In the genomic region with DNA sequence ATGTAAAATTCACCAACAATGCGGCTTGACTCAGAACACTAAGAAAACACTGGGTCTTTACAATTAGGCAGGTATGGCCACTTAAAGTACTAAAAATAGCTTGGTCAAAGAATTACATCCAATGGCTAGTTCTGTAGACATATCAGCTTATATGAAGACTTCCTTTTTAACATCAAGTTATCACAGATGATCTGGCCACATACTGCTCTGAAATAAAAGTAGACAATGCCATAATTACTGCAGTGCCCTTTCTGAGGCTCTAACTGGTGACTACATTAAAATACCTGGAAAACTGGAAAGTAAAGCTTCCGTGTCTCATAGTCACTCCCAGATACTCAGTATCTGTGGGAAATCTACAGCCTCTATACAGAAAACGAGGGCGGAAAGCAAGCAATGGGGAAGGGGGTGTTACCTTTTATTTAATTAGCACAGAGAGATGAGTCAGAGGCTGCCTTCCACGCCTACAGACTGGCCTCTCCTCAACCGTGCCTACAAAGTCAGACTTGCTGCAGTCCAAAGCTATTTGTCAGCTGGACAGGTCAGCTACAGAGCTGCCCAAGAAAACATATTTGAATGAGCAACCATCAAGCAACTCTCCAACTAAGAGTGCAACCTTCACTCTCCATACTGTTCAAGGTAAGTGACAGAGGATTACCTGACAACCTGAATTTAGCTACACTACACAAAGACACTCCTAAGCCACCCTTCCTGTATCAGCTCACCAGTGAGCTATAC, we compare ENCODE assay signal across 8 cellular contexts. TPM values are rescaled to one million over a fixed set of nuclear protein-coding genes. Genes with fewer than 3 reads are reported as not detected.
DNase-seq lines count a peak whose midpoint lies in the region; ATAC-seq and TF ChIP-seq lines count a peak whose summit lies in the region.

No MANE protein-coding gene starts in this region.

- intact Hi-C loops in activated B cell treated with CpG ODN at 0.5 μM for 24 hours (cut with micrococcal nuclease) (loop anchor here (1.0 kb wide), 1 partner anchor 8 kb away; no protein-coding TSS in a partner anchor), vagina (cut with DNase I) (no loop called here)

- POLR2A ChIA-PET in HEK293 (lab: Yijun Ruan, JAX), result interaction anchor here (0.5 to 2.7 kb wide), 4 partner anchors 8 to 60 kb away, joined by 3 to 29 read pairs (median 4); a partner anchor contains a TSS
- POLR2A ChIA-PET in activated B cell treated with CpG ODN at 0.5 μM for 24 hours (lab: Charles Lee), result interaction anchor here (2.1 kb wide), 1 partner anchor 9 kb away, joined by 28 read pairs; a partner anchor contains a TSS

- no peak for TF ChIP-seq CTCF in HEK293 (tag by site-specific recombination; IDR thresholded peaks at IDR 0.05)
- TF ChIP-seq CTCF in activated B cell treated with CpG ODN at 0.5 μM for 24 hours (IDR thresholded peaks at IDR 0.05), result no peak
- TF ChIP-seq CTCF in vagina (IDR thresholded peaks at IDR 0.05), result no peak

- peak overlapping the region; percentile 32 for H3K27ac Mint-ChIP-seq in activated B cell treated with CpG ODN at 0.5 μM for 24 hours

- H3K9me3 ChIP-seq in HEK293 (ENCODE audit: control insufficient read depth, insufficient read depth, low read depth, low read length), result no peaks in the 10 kb centered on the region
- H3K9me3 ChIP-seq in MG63, result peaks cover 18% of the 10 kb centered on the region
- H3K9me3 ChIP-seq in vagina, result no peaks in the 10 kb centered on the region

- no peak for TF ChIP-seq POLR2A in vagina (IDR thresholded peaks at IDR 0.05)

- H3K4me3 ChIP-seq in HEK293 (ENCODE audit: low read depth, low read length), result peak overlapping the region; percentile 10; the same call in 1 of the 2 replicates
- H3K4me3 ChIP-seq in MG63, result no peak overlapping the region
- no peak overlapping the region for H3K4me3 ChIP-seq in vagina

- ATAC-seq in activated B cell treated with CpG ODN at 0.5 μM for 24 hours (ENCODE audit: low read depth), result peak; percentile 86

- no peaks in the 10 kb centered on the region for H3K27me3 Mint-ChIP-seq in activated B cell treated with CpG ODN at 0.5 μM for 24 hours

- H3K27me3 ChIP-seq in MG63, result no peaks in the 10 kb centered on the region
- H3K27me3 ChIP-seq in vagina, result no peaks in the 10 kb centered on the region

- no peaks in the 10 kb centered on the region for H3K36me3 ChIP-seq in HEK293 (ENCODE audit: control insufficient read depth in 2 of 2, insufficient read depth in 1 of 2, low read length in 2 of 2)
- peaks cover 6% of the 10 kb centered on the region for H3K36me3 ChIP-seq in MG63
- no peaks in the 10 kb centered on the region for H3K36me3 ChIP-seq in vagina

- peak overlapping the region; percentile 26 for H3K4me3 Mint-ChIP-seq in activated B cell treated with CpG ODN at 0.5 μM for 24 hours

- DNase-seq in GM04504 (ENCODE audit: low read depth) (peak; percentile 80), MG63 (peak; percentile 89), activated B cell treated with CpG ODN at 0.5 μM for 24 hours (no peak), mucosa of gallbladder (ENCODE audit: low spot score) (peak; percentile 61), vagina (ENCODE audit: extremely low spot score in 2 of 2) (no peak), NCI-H524 treated with DMSO at 0.1 percent for 48 hours (lab: John Stamatoyannopoulos, UW) (no peak)
- DNase-seq in effector CD4-positive, alpha-beta T cell, result peak; percentile 32

- H3K4me1 ChIP-seq in HEK293 (ENCODE audit: control insufficient read depth, insufficient read depth, low read length) (peaks cover 11% of the 10 kb centered on the region), vagina (peaks cover 65% of the 10 kb centered on the region)

- H3K27ac ChIP-seq in HEK293 (ENCODE audit: extremely low read depth, low read depth, low read length) (peak overlapping the region; percentile 4; the same call in 1 of the 2 replicates), vagina (peak overlapping the region; percentile 63)

- peaks cover 10% of the 10 kb centered on the region for H3K36me3 Mint-ChIP-seq in activated B cell treated with CpG ODN at 0.5 μM for 24 hours (ENCODE audit: low read depth)

- peaks cover 24% of the 10 kb centered on the region for H3K4me1 Mint-ChIP-seq in activated B cell treated with CpG ODN at 0.5 μM for 24 hours

- peaks cover 8% of the 10 kb centered on the region for H3K9me3 Mint-ChIP-seq in activated B cell treated with CpG ODN at 0.5 μM for 24 hours

- CTCF ChIA-PET in HEK293 (lab: Yijun Ruan, JAX), result interaction anchor here (0.7 kb wide), 1 partner anchor 105 kb away, joined by 3 read pairs; no protein-coding TSS in a partner anchor
- CTCF ChIA-PET in activated B cell treated with CpG ODN at 0.5 μM for 24 hours (lab: Charles Lee), result no interaction called here

TF ChIP-seq in HEK293, 187 proteins besides CTCF, POLR2A, EP300 and RAD21 (continues in another document):
- TF ChIP-seq SP2 (tag by site-specific recombination; IDR thresholded peaks at IDR 0.05), result peak; percentile 33; the same call in 1 of the 2 replicates
- no peak for TF ChIP-seq TRIM28 (IDR thresholded peaks at IDR 0.05; ENCODE audit: borderline replicate concordance, low read length)
- TF ChIP-seq SP7 (tag by site-specific recombination; IDR thresholded peaks at IDR 0.05), result peak; percentile 64
- TF ChIP-seq ZNF335 (tag by site-specific recombination; conservative IDR thresholded peaks at IDR 0.05), result peak; percentile 38
- TF ChIP-seq, protein P1, sequence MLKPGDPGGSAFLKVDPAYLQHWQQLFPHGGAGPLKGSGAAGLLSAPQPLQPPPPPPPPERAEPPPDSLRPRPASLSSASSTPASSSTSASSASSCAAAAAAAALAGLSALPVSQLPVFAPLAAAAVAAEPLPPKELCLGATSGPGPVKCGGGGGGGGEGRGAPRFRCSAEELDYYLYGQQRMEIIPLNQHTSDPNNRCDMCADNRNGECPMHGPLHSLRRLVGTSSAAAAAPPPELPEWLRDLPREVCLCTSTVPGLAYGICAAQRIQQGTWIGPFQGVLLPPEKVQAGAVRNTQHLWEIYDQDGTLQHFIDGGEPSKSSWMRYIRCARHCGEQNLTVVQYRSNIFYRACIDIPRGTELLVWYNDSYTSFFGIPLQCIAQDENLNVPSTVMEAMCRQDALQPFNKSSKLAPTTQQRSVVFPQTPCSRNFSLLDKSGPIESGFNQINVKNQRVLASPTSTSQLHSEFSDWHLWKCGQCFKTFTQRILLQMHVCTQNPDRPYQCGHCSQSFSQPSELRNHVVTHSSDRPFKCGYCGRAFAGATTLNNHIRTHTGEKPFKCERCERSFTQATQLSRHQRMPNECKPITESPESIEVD (tag by site-specific recombination; IDR thresholded peaks at IDR 0.05), result peak; percentile 10; the same call in 1 of the 2 replicates
- TF ChIP-seq KLF9 (tag by site-specific recombination; IDR thresholded peaks at IDR 0.05; ENCODE audit: low read depth), result peak; percentile 76
- TF ChIP-seq ZNF629 (tag by site-specific recombination; IDR thresholded peaks at IDR 0.05), result peak; percentile 40
- TF ChIP-seq, protein P2, sequence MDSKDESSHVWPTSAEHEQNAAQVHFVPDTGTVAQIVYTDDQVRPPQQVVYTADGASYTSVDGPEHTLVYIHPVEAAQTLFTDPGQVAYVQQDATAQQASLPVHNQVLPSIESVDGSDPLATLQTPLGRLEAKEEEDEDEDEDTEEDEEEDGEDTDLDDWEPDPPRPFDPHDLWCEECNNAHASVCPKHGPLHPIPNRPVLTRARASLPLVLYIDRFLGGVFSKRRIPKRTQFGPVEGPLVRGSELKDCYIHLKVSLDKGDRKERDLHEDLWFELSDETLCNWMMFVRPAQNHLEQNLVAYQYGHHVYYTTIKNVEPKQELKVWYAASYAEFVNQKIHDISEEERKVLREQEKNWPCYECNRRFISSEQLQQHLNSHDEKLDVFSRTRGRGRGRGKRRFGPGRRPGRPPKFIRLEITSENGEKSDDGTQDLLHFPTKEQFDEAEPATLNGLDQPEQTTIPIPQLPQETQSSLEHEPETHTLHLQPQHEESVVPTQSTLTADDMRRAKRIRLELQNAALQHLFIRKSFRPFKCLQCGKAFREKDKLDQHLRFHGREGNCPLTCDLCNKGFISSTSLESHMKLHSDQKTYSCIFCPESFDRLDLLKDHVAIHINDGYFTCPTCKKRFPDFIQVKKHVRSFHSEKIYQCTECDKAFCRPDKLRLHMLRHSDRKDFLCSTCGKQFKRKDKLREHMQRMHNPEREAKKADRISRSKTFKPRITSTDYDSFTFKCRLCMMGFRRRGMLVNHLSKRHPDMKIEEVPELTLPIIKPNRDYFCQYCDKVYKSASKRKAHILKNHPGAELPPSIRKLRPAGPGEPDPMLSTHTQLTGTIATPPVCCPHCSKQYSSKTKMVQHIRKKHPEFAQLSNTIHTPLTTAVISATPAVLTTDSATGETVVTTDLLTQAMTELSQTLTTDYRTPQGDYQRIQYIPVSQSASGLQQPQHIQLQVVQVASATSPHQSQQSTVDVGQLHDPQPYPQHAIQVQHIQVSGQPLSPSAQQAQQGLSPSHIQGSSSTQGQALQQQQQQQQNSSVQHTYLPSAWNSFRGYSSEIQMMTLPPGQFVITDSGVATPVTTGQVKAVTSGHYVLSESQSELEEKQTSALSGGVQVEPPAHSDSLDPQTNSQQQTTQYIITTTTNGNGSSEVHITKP (tag by site-specific recombination; IDR thresholded peaks at IDR 0.05), result peak; percentile 75
- TF ChIP-seq, protein P3, sequence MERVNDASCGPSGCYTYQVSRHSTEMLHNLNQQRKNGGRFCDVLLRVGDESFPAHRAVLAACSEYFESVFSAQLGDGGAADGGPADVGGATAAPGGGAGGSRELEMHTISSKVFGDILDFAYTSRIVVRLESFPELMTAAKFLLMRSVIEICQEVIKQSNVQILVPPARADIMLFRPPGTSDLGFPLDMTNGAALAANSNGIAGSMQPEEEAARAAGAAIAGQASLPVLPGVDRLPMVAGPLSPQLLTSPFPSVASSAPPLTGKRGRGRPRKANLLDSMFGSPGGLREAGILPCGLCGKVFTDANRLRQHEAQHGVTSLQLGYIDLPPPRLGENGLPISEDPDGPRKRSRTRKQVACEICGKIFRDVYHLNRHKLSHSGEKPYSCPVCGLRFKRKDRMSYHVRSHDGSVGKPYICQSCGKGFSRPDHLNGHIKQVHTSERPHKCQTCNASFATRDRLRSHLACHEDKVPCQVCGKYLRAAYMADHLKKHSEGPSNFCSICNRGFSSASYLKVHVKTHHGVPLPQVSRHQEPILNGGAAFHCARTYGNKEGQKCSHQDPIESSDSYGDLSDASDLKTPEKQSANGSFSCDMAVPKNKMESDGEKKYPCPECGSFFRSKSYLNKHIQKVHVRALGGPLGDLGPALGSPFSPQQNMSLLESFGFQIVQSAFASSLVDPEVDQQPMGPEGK (tag by site-specific recombination; IDR thresholded peaks at IDR 0.05), result 0 out of 2 replicates have a peak, but pooled peaks have one; percentile 61
- peak; percentile 36; the same call in 1 of the 2 replicates for TF ChIP-seq ZBTB8A (tag by site-specific recombination; IDR thresholded peaks at IDR 0.05)
- peak; percentile 22; the same call in 1 of the 2 replicates for TF ChIP-seq ZNF394 (tag by site-specific recombination; IDR thresholded peaks at IDR 0.05; ENCODE audit: borderline replicate concordance)
- TF ChIP-seq ZNF785 (tag by site-specific recombination; IDR thresholded peaks at IDR 0.05), result no peak
- no peak for TF ChIP-seq ZNF510 (tag by site-specific recombination; IDR thresholded peaks at IDR 0.05; ENCODE audit: insufficient replicate concordance)

RNA-seq across cellular contexts. Expression of a gene that starts 8.7 kb away (rescaled TPM):
- 4.8 and 5.5 TPM in 2 replicates for total RNA-seq in MG63 (2014; rRNA removed; shearing (Covaris generic); ENCODE audit: low replicate concordance)
- total RNA-seq in activated B cell treated with CpG ODN at 0.5 μM for 24 hours (4.4 and 5.3 TPM in 2 replicates), mucosa of gallbladder (87.2 TPM), vagina (35.6 TPM)

Comparison
In these comparisons a context has a peak if more than half of its experiments do, and no peak if none do; other contexts are left out.
1. DNase-seq: peak in GM04504 (single experiment), MG63 (single experiment), effector CD4-positive, alpha-beta T cell (single experiment) and mucosa of gallbladder (single experiment); none in activated B cell treated with CpG ODN at 0.5 μM for 24 hours (single experiment), vagina (0 of 2) and NCI-H524 treated with DMSO at 0.1 percent for 48 hours (single experiment).